ENCODE assay signal across 8 cellular contexts in genomic region chr6:33420493-33421343, GRCh38. TPM values are rescaled to one million over a fixed set of nuclear protein-coding genes. Genes with fewer than 3 reads are reported as not detected.
DNase-seq lines count a peak whose midpoint lies in the region; ATAC-seq and TF ChIP-seq lines count a peak whose summit lies in the region.

No MANE protein-coding gene starts in this region.

- H3K9ac ChIP-seq in iPS-18a (ENCODE audit: low read length): peak overlapping the region; percentile 61

- no peaks in the 10 kb centered on the region for H3K9me3 Mint-ChIP-seq in activated CD8-positive, alpha-beta T cell treated with anti-CD3 and anti-CD28 coated beads, Interleukin-2, amount 10 ng/mL, durations not matched to agents 7 days and 5 days (ENCODE audit: insufficient read depth)

- H3K27ac ChIP-seq in heart left ventricle: peak overlapping the region in 6 of 12 donors; percentile 31 to 95 (median 66)
- peak overlapping the region; percentile 55 for H3K27ac ChIP-seq in iPS-18a (ENCODE audit: low read length)
- peak overlapping the region; percentile 11 for H3K27ac ChIP-seq in urinary bladder (ENCODE audit: low read depth)

- CTCF ChIA-PET in activated CD8-positive, alpha-beta T cell treated with anti-CD3 and anti-CD28 coated beads, Interleukin-2, amount 10 ng/mL, durations not matched to agents 7 days and 5 days (lab: Charles Lee): interaction anchor here (2.8 kb wide), 1 partner anchor 9 kb away, joined by 21 read pairs; no protein-coding TSS in a partner anchor

- H3K4me1 ChIP-seq in heart left ventricle (peaks cover 0 to 49% (median 35%) of the 10 kb centered on the region in 12 donors), iPS-18a (ENCODE audit: control insufficient read depth, low read depth, low read length) (peaks cover 38% of the 10 kb centered on the region), urinary bladder (ENCODE audit: insufficient read depth) (peaks cover 3% of the 10 kb centered on the region)

- no peaks in the 10 kb centered on the region for H3K27me3 ChIP-seq in heart left ventricle
- no peaks in the 10 kb centered on the region for H3K27me3 ChIP-seq in iPS-18a (ENCODE audit: control insufficient read depth, insufficient read depth, low read length)

- TF ChIP-seq POLR2A in heart left ventricle (IDR thresholded peaks at IDR 0.05): no peak

- peaks cover 58% of the 10 kb centered on the region for H3K4me1 Mint-ChIP-seq in activated CD8-positive, alpha-beta T cell treated with anti-CD3 and anti-CD28 coated beads, Interleukin-2, amount 10 ng/mL, durations not matched to agents 7 days and 5 days (ENCODE audit: low read depth)

- intact Hi-C loops in heart left ventricle (cut with DNase I) (loop anchor here in 2 of 10 donors (10.0 kb wide), 1 partner anchor 154 kb away; no protein-coding TSS in a partner anchor), left cardiac atrium (cut with DNase I) (no loop called here)

- H3K9me3 ChIP-seq in heart left ventricle (no peaks in the 10 kb centered on the region), iPS-18a (ENCODE audit: control insufficient read depth, low read depth, low read length) (no peaks in the 10 kb centered on the region)

- H3K4me3 ChIP-seq in heart left ventricle: peak overlapping the region in 9 of 12 donors; percentile 7 to 48 (median 36)
- H3K4me3 ChIP-seq in iPS-18a (ENCODE audit: low read length): peak overlapping the region; percentile 78
- H3K4me3 ChIP-seq in urinary bladder (ENCODE audit: low read depth, low read length): peak overlapping the region; percentile 36

- peaks cover 12% of the 10 kb centered on the region for H3K36me3 Mint-ChIP-seq in activated CD8-positive, alpha-beta T cell treated with anti-CD3 and anti-CD28 coated beads, Interleukin-2, amount 10 ng/mL, durations not matched to agents 7 days and 5 days (ENCODE audit: low read depth)

- H3K27me3 Mint-ChIP-seq in activated CD8-positive, alpha-beta T cell treated with anti-CD3 and anti-CD28 coated beads, Interleukin-2, amount 10 ng/mL, durations not matched to agents 7 days and 5 days (ENCODE audit: low read depth): peaks cover 7% of the 10 kb centered on the region

- peak in 1 of 5 donors; percentile 11 for DNase-seq in heart left ventricle
- no peak for DNase-seq in left cardiac atrium
- DNase-seq in activated CD8-positive, alpha-beta T cell treated with anti-CD3 and anti-CD28 coated beads, Interleukin-2, amount 10 ng/mL, durations not matched to agents 7 days and 5 days: no peak
- no peak for DNase-seq in NCI-H1092 (lab: John Stamatoyannopoulos, UW)

- no peak overlapping the region for H3K27ac Mint-ChIP-seq in activated CD8-positive, alpha-beta T cell treated with anti-CD3 and anti-CD28 coated beads, Interleukin-2, amount 10 ng/mL, durations not matched to agents 7 days and 5 days

- H3K36me3 ChIP-seq in heart left ventricle (peaks cover 0 to 12% (median 10%) of the 10 kb centered on the region in 9 donors), iPS-18a (ENCODE audit: control insufficient read depth, low read depth, low read length) (peaks cover 18% of the 10 kb centered on the region), urinary bladder (ENCODE audit: insufficient read depth) (no peaks in the 10 kb centered on the region)

- ATAC-seq in heart left ventricle (no peak), left cardiac atrium (no peak), HG03457 (IDR thresholded peaks at IDR 0.05; ENCODE audit: unreplicated experiment) (no peak), esophagus mucosa (no peak)
- ATAC-seq in activated CD8-positive, alpha-beta T cell treated with anti-CD3 and anti-CD28 coated beads, Interleukin-2, amount 10 ng/mL, durations not matched to agents 7 days and 5 days: no peak

- WGBS in heart left ventricle, 4 donors: 60 to 63% (median 61%) methylated on average over 6 of the region's 6 CpGs
- WGBS in urinary bladder: 45% methylated on average over 6 of the region's 6 CpGs

- POLR2A ChIA-PET in activated CD8-positive, alpha-beta T cell treated with anti-CD3 and anti-CD28 coated beads, Interleukin-2, amount 10 ng/mL, durations not matched to agents 7 days and 5 days (lab: Charles Lee): interaction anchor here (3.1 kb wide), 1 partner anchor 10 kb away, joined by 23 read pairs; no protein-coding TSS in a partner anchor

- no peak for TF ChIP-seq CTCF in heart left ventricle (IDR thresholded peaks at IDR 0.05)

- peak overlapping the region; percentile 40 for H3K4me3 Mint-ChIP-seq in activated CD8-positive, alpha-beta T cell treated with anti-CD3 and anti-CD28 coated beads, Interleukin-2, amount 10 ng/mL, durations not matched to agents 7 days and 5 days

RNA-seq across cellular contexts. Expression of gene SYNGAP1, which starts 0.9 kb away (rescaled TPM):
- total RNA-seq in heart left ventricle: 1 to 10 TPM; 2.4 to 9.9 (median 4.4) TPM
- polyA plus RNA-seq in heart left ventricle: 1 to 10 TPM; 5.0 to 5.8 TPM
- total RNA-seq in left cardiac atrium: 1 to 10 TPM; 9.0 to 9.8 TPM
- total RNA-seq in activated CD8-positive, alpha-beta T cell treated with anti-CD3 and anti-CD28 coated beads, Interleukin-2, amount 10 ng/mL, durations not matched to agents 7 days and 5 days: 10 to 100 TPM; 42.0 to 48.2 TPM
- total RNA-seq in urinary bladder: 9.8 TPM
- 19.6 TPM for polyA plus RNA-seq in urinary bladder
- total RNA-seq in esophagus mucosa: 7.1 TPM

RNA-seq across cellular contexts. Expression of gene CUTA, which starts 2.8 kb away (rescaled TPM):
- total RNA-seq in heart left ventricle: 100 to 1,000 TPM in 8 of 9 donors, 10 to 100 TPM in 1; 99.3 to 142 (median 120) TPM
- polyA plus RNA-seq in heart left ventricle: 100 to 1,000 TPM; 139 to 142 TPM
- 100 to 1,000 TPM; 114 to 126 TPM for total RNA-seq in left cardiac atrium
- 100 to 1,000 TPM; 179 to 187 TPM for total RNA-seq in activated CD8-positive, alpha-beta T cell treated with anti-CD3 and anti-CD28 coated beads, Interleukin-2, amount 10 ng/mL, durations not matched to agents 7 days and 5 days
- total RNA-seq in urinary bladder: 62.5 TPM
- 192 TPM for polyA plus RNA-seq in urinary bladder
- total RNA-seq in esophagus mucosa: 92.4 TPM

RNA-seq across cellular contexts. Expression of gene PHF1, which starts 9.9 kb away (rescaled TPM):
- total RNA-seq in heart left ventricle (10 to 100 TPM; 43.0 to 82.1 (median 47.3) TPM), left cardiac atrium (10 to 100 TPM; 49.5 to 58.3 TPM), urinary bladder (16.4 TPM), esophagus mucosa (13.4 TPM)
- polyA plus RNA-seq in heart left ventricle (10 to 100 TPM; 54.0 to 77.0 TPM), urinary bladder (79.4 TPM)
- 10 to 100 TPM; 35.9 to 36.5 TPM for total RNA-seq in activated CD8-positive, alpha-beta T cell treated with anti-CD3 and anti-CD28 coated beads, Interleukin-2, amount 10 ng/mL, durations not matched to agents 7 days and 5 days

RNA-seq across cellular contexts. Expression of gene KIFC1, which starts 29.1 kb away (rescaled TPM):
- 1 to 10 TPM in 3 of 9 donors, under 1 TPM in 3, not detected in 3; 0.39 to 7.0 (median 1.0) TPM for total RNA-seq in heart left ventricle
- polyA plus RNA-seq in heart left ventricle: under 1 TPM; 0.04 to 0.30 TPM
- total RNA-seq in left cardiac atrium: 1 to 10 TPM in 1 of 2 donors, under 1 TPM in 1; 0.31 to 1.9 TPM
- total RNA-seq in activated CD8-positive, alpha-beta T cell treated with anti-CD3 and anti-CD28 coated beads, Interleukin-2, amount 10 ng/mL, durations not matched to agents 7 days and 5 days: 100 to 1,000 TPM; 175 to 180 TPM
- 7.5 TPM for total RNA-seq in urinary bladder
- polyA plus RNA-seq in urinary bladder: 1.2 TPM
- total RNA-seq in esophagus mucosa: 19.0 TPM

RNA-seq across cellular contexts. Expression of gene ZBTB9, which starts 33.7 kb away (rescaled TPM):
- total RNA-seq in heart left ventricle (1 to 10 TPM; 2.5 to 6.4 (median 4.7) TPM), left cardiac atrium (1 to 10 TPM; 4.4 to 5.9 TPM), urinary bladder (7.8 TPM), esophagus mucosa (5.5 TPM)
- polyA plus RNA-seq in heart left ventricle (1 to 10 TPM; 2.2 to 5.6 TPM), urinary bladder (5.0 TPM)
- total RNA-seq in activated CD8-positive, alpha-beta T cell treated with anti-CD3 and anti-CD28 coated beads, Interleukin-2, amount 10 ng/mL, durations not matched to agents 7 days and 5 days: 1 to 10 TPM; 7.3 to 9.0 TPM
